In genomic region chr7:27203378-27203953, GRCh38 we compare ENCODE assay signal across 31 cellular contexts. TPM values are rescaled to one million over a fixed set of nuclear protein-coding genes. Genes with fewer than 3 reads are reported as not detected.
DNase-seq lines count a peak whose midpoint lies in the region; ATAC-seq and TF ChIP-seq lines count a peak whose summit lies in the region.
"Had no signal": no experiment of that assay in that cellular context is flagged by ENCODE, and none has a peak within 500 bp of the region (broad histone marks: within the 10 kb centered on the region; RNA-seq: fewer than 3 reads in every experiment).

No MANE protein-coding gene starts in this region.

- H3K9me3 Mint-ChIP-seq in activated CD4-positive, alpha-beta memory T cell treated with anti-CD3 and anti-CD28 coated beads, Interleukin-2, amount 10 ng/mL, durations not matched to agents 7 days and 5 days: no peaks in the 10 kb centered on the region
- no peaks in the 10 kb centered on the region for H3K9me3 Mint-ChIP-seq in activated CD4-positive, alpha-beta memory T cell treated with anti-CD3 and anti-CD28 coated beads for 36 hours
- H3K9me3 Mint-ChIP-seq in type B pancreatic cell: no peaks in the 10 kb centered on the region
- H3K9me3 Mint-ChIP-seq in stimulated activated memory B cell treated with anti-CD40 and anti-IgM and Interleukin-4, amounts not matched to agents 10 μg/mL and 1 μg/mL and 100 μg/mL, for 72 hours: no peaks in the 10 kb centered on the region
- H3K9me3 Mint-ChIP-seq: activated CD8-positive, alpha-beta T cell treated with anti-CD3 and anti-CD28 coated beads for 36 hours; activated T-cell treated with anti-CD3 and anti-CD28 coated beads, Interleukin-2, amount 50 U/mL, for 24 hours; stimulated activated naive B cell treated with anti-CD40 and anti-IgM and Interleukin-4, amounts not matched to agents 10 μg/mL and 1 μg/mL and 100 μg/mL, for 72 hours; T-cell had no signal

- no peak overlapping the region for H3K27ac Mint-ChIP-seq in activated CD4-positive, alpha-beta memory T cell treated with anti-CD3 and anti-CD28 coated beads, Interleukin-2, amount 10 ng/mL, durations not matched to agents 7 days and 5 days
- no peak overlapping the region for H3K27ac Mint-ChIP-seq in activated CD4-positive, alpha-beta memory T cell treated with anti-CD3 and anti-CD28 coated beads for 36 hours
- H3K27ac Mint-ChIP-seq in type B pancreatic cell: no peak overlapping the region
- H3K27ac Mint-ChIP-seq in stimulated activated memory B cell treated with anti-CD40 and anti-IgM and Interleukin-4, amounts not matched to agents 10 μg/mL and 1 μg/mL and 100 μg/mL, for 72 hours: no peak overlapping the region
- H3K27ac Mint-ChIP-seq: activated CD8-positive, alpha-beta T cell treated with anti-CD3 and anti-CD28 coated beads for 36 hours; activated T-cell treated with anti-CD3 and anti-CD28 coated beads, Interleukin-2, amount 50 U/mL, for 24 hours; CD4-positive, CD25-positive, alpha-beta regulatory T cell; neural progenitor cell had no signal

- no peak overlapping the region for H3K4me3 Mint-ChIP-seq in activated CD4-positive, alpha-beta memory T cell treated with anti-CD3 and anti-CD28 coated beads, Interleukin-2, amount 10 ng/mL, durations not matched to agents 7 days and 5 days
- no peak overlapping the region for H3K4me3 Mint-ChIP-seq in activated CD4-positive, alpha-beta memory T cell treated with anti-CD3 and anti-CD28 coated beads for 36 hours
- no peak overlapping the region for H3K4me3 Mint-ChIP-seq in type B pancreatic cell
- H3K4me3 Mint-ChIP-seq in stimulated activated memory B cell treated with anti-CD40 and anti-IgM and Interleukin-4, amounts not matched to agents 10 μg/mL and 1 μg/mL and 100 μg/mL, for 72 hours: no peak overlapping the region
- H3K4me3 Mint-ChIP-seq: activated CD8-positive, alpha-beta T cell treated with anti-CD3 and anti-CD28 coated beads for 36 hours; activated T-cell treated with anti-CD3 and anti-CD28 coated beads, Interleukin-2, amount 50 U/mL, for 24 hours; neural progenitor cell; stimulated activated naive B cell treated with anti-CD40 and anti-IgM and Interleukin-4, amounts not matched to agents 10 μg/mL and 1 μg/mL and 100 μg/mL, for 72 hours had no signal

- peak overlapping the region; percentile 98 for H3K27ac ChIP-seq in VCaP
- H3K27ac ChIP-seq: body of pancreas, foreskin keratinocyte, GM23248, heart right ventricle, neural progenitor cell, SJSA1, suprapubic skin had no signal

- TF ChIP-seq CTCF in VCaP (conservative IDR thresholded peaks at IDR 0.05) (no peak), type B pancreatic cell (conservative IDR thresholded peaks at IDR 0.05) (no peak)

- intact Hi-C loops in activated CD4-positive, alpha-beta memory T cell treated with anti-CD3 and anti-CD28 coated beads for 36 hours (cut with micrococcal nuclease): no loop called here

- peaks cover 31% of the 10 kb centered on the region for H3K4me1 Mint-ChIP-seq in activated CD4-positive, alpha-beta memory T cell treated with anti-CD3 and anti-CD28 coated beads, Interleukin-2, amount 10 ng/mL, durations not matched to agents 7 days and 5 days
- peaks cover 33% of the 10 kb centered on the region for H3K4me1 Mint-ChIP-seq in activated CD4-positive, alpha-beta memory T cell treated with anti-CD3 and anti-CD28 coated beads for 36 hours (ENCODE audit: low read depth)
- peaks cover 12% of the 10 kb centered on the region for H3K4me1 Mint-ChIP-seq in type B pancreatic cell (ENCODE audit: unreplicated experiment)
- peaks cover 41% of the 10 kb centered on the region for H3K4me1 Mint-ChIP-seq in stimulated activated memory B cell treated with anti-CD40 and anti-IgM and Interleukin-4, amounts not matched to agents 10 μg/mL and 1 μg/mL and 100 μg/mL, for 72 hours

- CTCF ChIA-PET in activated CD4-positive, alpha-beta memory T cell treated with anti-CD3 and anti-CD28 coated beads, Interleukin-2, amount 10 ng/mL, durations not matched to agents 7 days and 5 days (lab: Charles Lee): interaction anchor here (1.0 to 1.4 kb wide), 2 partner anchors 8 to 24 kb away, joined by 3 to 8 read pairs; no protein-coding TSS in a partner anchor
- CTCF ChIA-PET in activated CD4-positive, alpha-beta memory T cell treated with anti-CD3 and anti-CD28 coated beads for 36 hours (lab: Charles Lee): interaction anchor here (0.6 to 1.0 kb wide), 3 partner anchors 13 to 817 kb away, joined by 3 read pairs; no protein-coding TSS in a partner anchor

- POLR2A ChIA-PET in activated CD4-positive, alpha-beta memory T cell treated with anti-CD3 and anti-CD28 coated beads, Interleukin-2, amount 10 ng/mL, durations not matched to agents 7 days and 5 days (lab: Charles Lee): no interaction called here
- POLR2A ChIA-PET in activated CD4-positive, alpha-beta memory T cell treated with anti-CD3 and anti-CD28 coated beads for 36 hours (lab: Charles Lee): interaction anchor here (0.6 kb wide), 1 partner anchor 560 kb away, joined by 3 read pairs; no protein-coding TSS in a partner anchor

- H3K36me3 Mint-ChIP-seq in activated CD4-positive, alpha-beta memory T cell treated with anti-CD3 and anti-CD28 coated beads, Interleukin-2, amount 10 ng/mL, durations not matched to agents 7 days and 5 days (ENCODE audit: low read depth): no peaks in the 10 kb centered on the region
- H3K36me3 Mint-ChIP-seq in activated CD4-positive, alpha-beta memory T cell treated with anti-CD3 and anti-CD28 coated beads for 36 hours: peaks cover 3% of the 10 kb centered on the region
- H3K36me3 Mint-ChIP-seq in type B pancreatic cell: no peaks in the 10 kb centered on the region
- H3K36me3 Mint-ChIP-seq in stimulated activated memory B cell treated with anti-CD40 and anti-IgM and Interleukin-4, amounts not matched to agents 10 μg/mL and 1 μg/mL and 100 μg/mL, for 72 hours: no peaks in the 10 kb centered on the region
- H3K36me3 Mint-ChIP-seq: neural progenitor cell, T-cell had no signal

- no peak for ATAC-seq in stimulated activated memory B cell treated with anti-CD40 and anti-IgM and Interleukin-4, amounts not matched to agents 10 μg/mL and 1 μg/mL and 100 μg/mL, for 72 hours
- no peak for ATAC-seq in HG03135 (IDR thresholded peaks at IDR 0.05; ENCODE audit: unreplicated experiment)
- ATAC-seq: activated CD8-positive, alpha-beta T cell treated with anti-CD3 and anti-CD28 coated beads for 36 hours; body of pancreas; foreskin keratinocyte; heart right ventricle; sciatic nerve; stimulated activated naive B cell treated with anti-CD40 and anti-IgM and Interleukin-4, amounts not matched to agents 10 μg/mL and 1 μg/mL and 100 μg/mL, for 72 hours; T-cell had no signal

- H3K27me3 Mint-ChIP-seq in activated CD4-positive, alpha-beta memory T cell treated with anti-CD3 and anti-CD28 coated beads, Interleukin-2, amount 10 ng/mL, durations not matched to agents 7 days and 5 days: peaks cover 88% of the 10 kb centered on the region
- peaks cover 81% of the 10 kb centered on the region for H3K27me3 Mint-ChIP-seq in activated CD4-positive, alpha-beta memory T cell treated with anti-CD3 and anti-CD28 coated beads for 36 hours
- peaks cover 95% of the 10 kb centered on the region for H3K27me3 Mint-ChIP-seq in type B pancreatic cell
- H3K27me3 Mint-ChIP-seq in stimulated activated memory B cell treated with anti-CD40 and anti-IgM and Interleukin-4, amounts not matched to agents 10 μg/mL and 1 μg/mL and 100 μg/mL, for 72 hours: peaks cover 99% of the 10 kb centered on the region

- peak; percentile 5 for DNase-seq in activated CD4-positive, alpha-beta memory T cell treated with anti-CD3 and anti-CD28 coated beads, Interleukin-2, amount 10 ng/mL, durations not matched to agents 7 days and 5 days
- no peak for DNase-seq in activated CD4-positive, alpha-beta memory T cell treated with anti-CD3 and anti-CD28 coated beads for 36 hours
- DNase-seq in left kidney (ENCODE audit: low read depth, low spot score): peak; percentile 19
- DNase-seq in type B pancreatic cell (ENCODE audit: extremely low spot score, unreplicated experiment): peak; percentile 52
- DNase-seq in MV-4-11 (lab: John Stamatoyannopoulos, UW): no peak
- DNase-seq: activated CD4-positive, CD25-positive, alpha-beta regulatory T cell; activated CD8-positive, alpha-beta T cell treated with anti-CD3 and anti-CD28 coated beads for 36 hours; activated gamma-delta T cell; activated T-cell treated with anti-CD3 and anti-CD28 coated beads, Interleukin-2, amount 50 U/mL, for 24 hours; body of pancreas; CD4-positive, CD25-positive, alpha-beta regulatory T cell; effector memory CD4-positive, alpha-beta T cell; foreskin keratinocyte; GM23248; heart right ventricle; NCI-H1417; NCI-H2029 treated with DMSO at 0.1 percent for 48 hours; NCI-H345; stimulated activated CD4-positive, alpha-beta T cell treated with anti-CD3 and anti-CD28 coated beads, Interleukin-4, amount 100 ng/mL, for 24 hours; stimulated activated naive B cell treated with anti-CD40 and anti-IgM and Interleukin-4, amounts not matched to agents 10 μg/mL and 1 μg/mL and 100 μg/mL, for 72 hours; T-cell had no signal

RNA-seq across cellular contexts. Expression of gene HOXA13, which starts 3.6 kb away (rescaled TPM):
- not detected for total RNA-seq in activated CD4-positive, alpha-beta memory T cell treated with anti-CD3 and anti-CD28 coated beads, Interleukin-2, amount 10 ng/mL, durations not matched to agents 7 days and 5 days
- not detected for total RNA-seq in activated CD4-positive, alpha-beta memory T cell treated with anti-CD3 and anti-CD28 coated beads for 36 hours
- 0.75 and 1.5 TPM in 2 replicates for total RNA-seq in type B pancreatic cell (ENCODE audit: low replicate concordance)
- total RNA-seq: activated CD8-positive, alpha-beta T cell treated with anti-CD3 and anti-CD28 coated beads for 36 hours; body of pancreas; CD4-positive, CD25-positive, alpha-beta regulatory T cell; foreskin keratinocyte; heart right ventricle; lung microvascular endothelial cell; MCF 10A; T-cell had no signal

RNA-seq across cellular contexts. Expression of gene HOXA11, which starts 18.4 kb away (rescaled TPM):
- total RNA-seq in activated CD4-positive, alpha-beta memory T cell treated with anti-CD3 and anti-CD28 coated beads, Interleukin-2, amount 10 ng/mL, durations not matched to agents 7 days and 5 days: not detected
- not detected for total RNA-seq in activated CD4-positive, alpha-beta memory T cell treated with anti-CD3 and anti-CD28 coated beads for 36 hours
- total RNA-seq in type B pancreatic cell (ENCODE audit: low replicate concordance): 1.2 TPM in 1 of 2 replicates, not detected in the other
- total RNA-seq: body of pancreas; CD4-positive, CD25-positive, alpha-beta regulatory T cell; heart right ventricle; lung microvascular endothelial cell; T-cell had no signal

RNA-seq across cellular contexts. Expression of gene HOXA10, which starts 29.3 kb away (rescaled TPM):
- not detected for total RNA-seq in activated CD4-positive, alpha-beta memory T cell treated with anti-CD3 and anti-CD28 coated beads, Interleukin-2, amount 10 ng/mL, durations not matched to agents 7 days and 5 days
- total RNA-seq in activated CD4-positive, alpha-beta memory T cell treated with anti-CD3 and anti-CD28 coated beads for 36 hours: not detected
- total RNA-seq in type B pancreatic cell (ENCODE audit: low replicate concordance): 0.29 and 4.9 TPM in 2 replicates
- total RNA-seq: activated CD8-positive, alpha-beta T cell treated with anti-CD3 and anti-CD28 coated beads for 36 hours had no signal

RNA-seq across cellular contexts. Expression of gene HOXA9, which starts 38.1 kb away (rescaled TPM):
- not detected for total RNA-seq in activated CD4-positive, alpha-beta memory T cell treated with anti-CD3 and anti-CD28 coated beads, Interleukin-2, amount 10 ng/mL, durations not matched to agents 7 days and 5 days
- total RNA-seq in activated CD4-positive, alpha-beta memory T cell treated with anti-CD3 and anti-CD28 coated beads for 36 hours: under 1 TPM in 1 of 2 experiments, not detected in 1; 0.19 TPM
- 0.67 and 4.1 TPM in 2 replicates for total RNA-seq in type B pancreatic cell (ENCODE audit: low replicate concordance)
- total RNA-seq: activated CD8-positive, alpha-beta T cell treated with anti-CD3 and anti-CD28 coated beads for 36 hours; body of pancreas; heart right ventricle had no signal

RNA-seq across cellular contexts. Expression of gene EVX1, which starts 39.1 kb away (rescaled TPM):
- total RNA-seq in activated CD4-positive, alpha-beta memory T cell treated with anti-CD3 and anti-CD28 coated beads, Interleukin-2, amount 10 ng/mL, durations not matched to agents 7 days and 5 days: not detected
- total RNA-seq in activated CD4-positive, alpha-beta memory T cell treated with anti-CD3 and anti-CD28 coated beads for 36 hours: not detected
- 0.41 and 0.71 TPM in 2 replicates for total RNA-seq in type B pancreatic cell (ENCODE audit: low replicate concordance)
- total RNA-seq: A172; activated CD8-positive, alpha-beta T cell treated with anti-CD3 and anti-CD28 coated beads for 36 hours; body of pancreas; CD4-positive, CD25-positive, alpha-beta regulatory T cell; foreskin keratinocyte; GM23248; heart right ventricle; lung microvascular endothelial cell; MCF 10A; sciatic nerve; SJSA1; suprapubic skin had no signal

Comparison
In these comparisons a context has a peak if more than half of its experiments do, and no peak if none do; other contexts are left out.
1. DNase-seq: peak in activated CD4-positive, alpha-beta memory T cell treated with anti-CD3 and anti-CD28 coated beads, Interleukin-2, amount 10 ng/mL, durations not matched to agents 7 days and 5 days (single experiment), left kidney (single experiment) and type B pancreatic cell (single experiment); none in activated CD4-positive, alpha-beta memory T cell treated with anti-CD3 and anti-CD28 coated beads for 36 hours (single experiment) and MV-4-11 (single experiment).